8 cellular contexts compared by ENCODE assay signal in the genomic region with DNA sequence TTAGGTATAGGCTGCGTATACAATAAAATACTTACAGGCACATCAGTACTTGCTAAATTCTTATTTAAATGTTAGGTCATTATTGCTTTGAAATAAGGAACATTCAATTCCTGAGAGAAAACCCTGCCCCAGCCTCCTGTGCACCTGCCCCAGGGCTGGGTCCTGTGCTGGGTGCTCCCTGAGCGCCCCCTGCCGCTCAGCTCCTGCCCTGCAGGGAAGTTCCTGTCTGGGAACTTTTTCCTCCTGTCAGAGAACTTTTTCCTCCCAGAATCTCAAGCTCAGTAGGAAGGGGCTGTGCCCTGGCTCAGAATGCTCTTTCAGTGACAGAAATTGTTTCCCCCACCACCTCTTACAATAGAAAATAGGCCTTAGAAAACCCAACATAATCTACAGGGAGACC.
DNase-seq lines count a peak whose midpoint lies in the region; ATAC-seq and TF ChIP-seq lines count a peak whose summit lies in the region.

No MANE protein-coding gene starts in this region.

- H2AK5ac ChIP-seq in H9 (ENCODE audit: insufficient read length, low read length), result no peak overlapping the region

- H2BK120ac ChIP-seq in H9 (ENCODE audit: low read depth, low read length, poor library complexity, severe bottlenecking), result no peak overlapping the region

- H3K79me1 ChIP-seq in H9 (ENCODE audit: insufficient read depth, low read depth, low read length, poor library complexity, severe bottlenecking), result no peaks in the 10 kb centered on the region

- H4K8ac ChIP-seq in H9 (replicated peaks; ENCODE audit: insufficient read length, low read depth, low read length), result no peak overlapping the region

- no peak overlapping the region for H3K18ac ChIP-seq in H9 (ENCODE audit: insufficient read length, low read depth, low read length)

- no peaks in the 10 kb centered on the region for H3K79me2 ChIP-seq in H9 (ENCODE audit: insufficient read depth, low read length)

- H3K4me1 ChIP-seq in H9 (ENCODE audit: insufficient read depth, low read length), result no peaks in the 10 kb centered on the region

- peak; percentile 29 for DNase-seq in CD1c-positive myeloid dendritic cell (ENCODE audit: extremely low spot score)
- peak; percentile 4 for DNase-seq in GM19238 (ENCODE audit: insufficient read length, low spot score)
- DNase-seq in T-helper 9 cell, result peak; percentile 35
- DNase-seq in immature natural killer cell, result peak; percentile 26 to 33 (median 29)
- DNase-seq in HCEC 1CT, result no peak
- no peak for DNase-seq in H9

- H3K23me2 ChIP-seq in H9 (ENCODE audit: insufficient read length, low read depth, low read length, poor library complexity, severe bottlenecking), result no peaks in the 10 kb centered on the region

- no peak overlapping the region for H2AFZ ChIP-seq in H9 (ENCODE audit: low read length)

- H3K27ac Mint-ChIP-seq in immature natural killer cell (peak overlapping the region in 4 of 6 donors; percentile 60 to 87 (median 71)), H9 (no peak overlapping the region)

- no peak overlapping the region for H3K56ac ChIP-seq in H9 (ENCODE audit: insufficient read length, low read depth, low read length)

- no peak for ATAC-seq in HG03439 (IDR thresholded peaks at IDR 0.05; ENCODE audit: unreplicated experiment)
- ATAC-seq in HG02798 (IDR thresholded peaks at IDR 0.05; ENCODE audit: poor library complexity, unreplicated experiment), result no peak

- H3K36me3 Mint-ChIP-seq in immature natural killer cell, result no peaks in the 10 kb centered on the region
- H3K36me3 Mint-ChIP-seq in H9 (ENCODE audit: insufficient read depth in 1 of 3, low read depth in 3 of 3), result peaks cover 10 to 34% (median 10%) of the 10 kb centered on the region in 3 experiments

- peak overlapping the region in 2 of 5 donors; percentile 44 to 46 for H3K4me3 Mint-ChIP-seq in immature natural killer cell
- H3K4me3 Mint-ChIP-seq in H9, result no peak overlapping the region

- TF ChIP-seq CTCF in H9 (conservative IDR thresholded peaks at IDR 0.05), result no peak

- H2BK5ac ChIP-seq in H9 (ENCODE audit: insufficient read length, low read length), result no peak overlapping the region

- H3K27me3 Mint-ChIP-seq in immature natural killer cell (ENCODE audit: low read depth in 3 of 3) (peaks cover 0 to 10% (median 6%) of the 10 kb centered on the region in 3 donors), H9 (ENCODE audit: low read depth) (no peaks in the 10 kb centered on the region)

- H3T11ph ChIP-seq in H9 (ENCODE audit: low read length), result no peak overlapping the region

- no peaks in the 10 kb centered on the region for H4K20me1 ChIP-seq in H9 (ENCODE audit: control insufficient read depth, insufficient read depth, insufficient read length)

- no peaks in the 10 kb centered on the region for H3K27me3 ChIP-seq in H9 (ENCODE audit: insufficient read depth, low read length)

- H2BK20ac ChIP-seq in H9 (ENCODE audit: low read depth, low read length, poor library complexity, severe bottlenecking), result no peak overlapping the region

- WGBS in H9 (ENCODE audit: extremely low coverage, insufficient read length, low lambda C conversion rate), result no CpG with 5 or more reads among the region's 3 CpGs

- H3K9me3 Mint-ChIP-seq in immature natural killer cell (no peaks in the 10 kb centered on the region), H9 (peaks cover 87 to 97% of the 10 kb centered on the region in 2 experiments)

- no peak overlapping the region for H3K4ac ChIP-seq in H9 (ENCODE audit: low read depth, low read length)

- H3K4me1 Mint-ChIP-seq in immature natural killer cell, result peaks cover 23 to 27% of the 10 kb centered on the region in 2 donors
- H3K4me1 Mint-ChIP-seq in H9, result no peaks in the 10 kb centered on the region

- H3K4me2 ChIP-seq in H9 (ENCODE audit: insufficient read depth, insufficient read length, low read length), result no peak overlapping the region

- H3K23ac ChIP-seq in H9 (ENCODE audit: insufficient read length, low read depth, low read length), result no peak overlapping the region

- no peak overlapping the region for H2BK12ac ChIP-seq in H9 (ENCODE audit: insufficient read length, low read depth, low read length)

- no peak overlapping the region for H4K5ac ChIP-seq in H9 (ENCODE audit: insufficient read length, low read depth, low read length)

- no peak overlapping the region for H3K9ac ChIP-seq in H9 (ENCODE audit: extremely low read depth, insufficient read length, low read length)

- no peak overlapping the region for H3K27ac ChIP-seq in H9 (ENCODE audit: insufficient read length, low read depth, low read length)

- H3K9me3 ChIP-seq in H9 (ENCODE audit: control insufficient read depth, low read depth, low read length), result peaks cover 92% of the 10 kb centered on the region

- H3K14ac ChIP-seq in H9 (ENCODE audit: insufficient read depth, low read length), result no peak overlapping the region

- H2BK15ac ChIP-seq in H9 (ENCODE audit: low read depth, low read length), result no peak overlapping the region

- no peak overlapping the region for H4K91ac ChIP-seq in H9 (ENCODE audit: insufficient read length, low read depth, low read length)

Comparison
In these comparisons a context has a peak if more than half of its experiments do, and no peak if none do; other contexts are left out.
1. DNase-seq: peak in CD1c-positive myeloid dendritic cell (single experiment), GM19238 (single experiment), T-helper 9 cell (single experiment) and immature natural killer cell (3 of 3); none in HCEC 1CT (single experiment) and H9 (single experiment).
2. H3K27ac Mint-ChIP-seq: peak in immature natural killer cell (4 of 6); none in H9 (0 of 3).